Comparison of ENCODE assay signal across 8 cellular contexts in genomic region chr5:177005619-177006264, GRCh38. TPM values are rescaled to one million over a fixed set of nuclear protein-coding genes. Genes with fewer than 3 reads are reported as not detected.
DNase-seq lines count a peak whose midpoint lies in the region; ATAC-seq lines count a peak whose summit lies in the region.

No MANE protein-coding gene starts in this region.

- H3K9me3 ChIP-seq in ectodermal cell (ENCODE audit: control insufficient read depth, low read length): no peaks in the 10 kb centered on the region

- peak; percentile 68 for ATAC-seq in HG02973 (IDR thresholded peaks at IDR 0.05; ENCODE audit: unreplicated experiment)

- no peaks in the 10 kb centered on the region for H3K36me3 ChIP-seq in ectodermal cell (ENCODE audit: control insufficient read depth, insufficient read depth, low read length)

- peak overlapping the region; percentile 93 for H3K27ac ChIP-seq in ectodermal cell (ENCODE audit: insufficient read depth, low read depth, low read length, poor library complexity, severe bottlenecking)

- no peaks in the 10 kb centered on the region for H3K27me3 ChIP-seq in ectodermal cell (ENCODE audit: control insufficient read depth, insufficient read depth, low read length, poor library complexity, severe bottlenecking)

- DNase-seq in SIG-M5 treated with dmso at 0.1 percent for 504 hours (lab: John Stamatoyannopoulos, UW; ENCODE audit: unreplicated experiment): peak; percentile 60
- no peak for DNase-seq in SIG-M5 (lab: John Stamatoyannopoulos, UW)
- peak; percentile 68 for DNase-seq in NCI-H226
- DNase-seq in activated CD4-positive, alpha-beta T cell treated with anti-CD3 and anti-CD28 coated beads, Interleukin-2, amount 50 U/mL, for 48 hours: peak; percentile 74 to 79
- DNase-seq in medulla oblongata (ENCODE audit: extremely low spot score): peak; percentile 81
- peak; percentile 34 to 47 (median 44) for DNase-seq in stimulated activated CD4-positive, alpha-beta T cell treated with anti-CD3 and anti-CD28 coated beads, TNF-alpha, amount 100 ng/mL, for 4 hours (ENCODE audit: low read depth in 3 of 3)

- 1% methylated on average over 51 of the region's 51 CpGs for WGBS in ectodermal cell, 2 experiments

- H3K4me3 ChIP-seq in ectodermal cell (ENCODE audit: insufficient read depth, low read depth, low read length): peak overlapping the region; percentile 87

- peaks cover 4% of the 10 kb centered on the region for H3K4me1 ChIP-seq in ectodermal cell (ENCODE audit: control insufficient read depth, insufficient read depth, low read length)

RNA-seq across cellular contexts. Expression of gene UIMC1, which starts 0.8 kb away (rescaled TPM):
- polyA plus RNA-seq in ectodermal cell (2013, experiment 1 of 4): 42.8 TPM
- 43.0 TPM for polyA plus RNA-seq in ectodermal cell (2013, experiment 2 of 4)
- polyA plus RNA-seq in ectodermal cell (2013, experiment 3 of 4): 36.4 TPM
- polyA plus RNA-seq in ectodermal cell (2013, experiment 4 of 4): 37.9 TPM

RNA-seq across cellular contexts. Expression of gene ZNF346, which starts 16.8 kb away (rescaled TPM):
- polyA plus RNA-seq in ectodermal cell (2013, experiment 1 of 4): 30.2 TPM
- polyA plus RNA-seq in ectodermal cell (2013, experiment 2 of 4): 29.4 TPM
- 32.6 TPM for polyA plus RNA-seq in ectodermal cell (2013, experiment 3 of 4)
- polyA plus RNA-seq in ectodermal cell (2013, experiment 4 of 4): 30.2 TPM
